In the genomic region with DNA sequence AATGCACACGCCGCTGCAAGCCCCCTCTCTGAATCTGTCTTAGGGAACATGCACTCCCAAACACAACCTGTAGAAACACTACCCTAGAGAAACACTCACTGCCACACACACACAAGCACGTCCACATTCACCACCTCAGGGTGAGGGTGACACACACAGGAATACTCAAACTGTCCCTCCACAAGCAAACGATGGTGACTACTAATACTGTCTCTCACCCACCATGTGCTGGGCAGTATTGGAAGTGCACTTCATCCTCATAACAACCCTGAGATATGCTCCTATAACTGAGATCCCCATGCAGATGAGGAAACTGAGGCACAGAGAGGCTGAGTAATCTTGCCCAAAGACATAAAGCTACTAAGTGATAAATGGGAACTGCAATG, we compare ENCODE assay signal across 18 cellular contexts. TPM values are rescaled to one million over a fixed set of nuclear protein-coding genes. Genes with fewer than 3 reads are reported as not detected.
DNase-seq lines count a peak whose midpoint lies in the region; ATAC-seq, FAIRE-seq and TF ChIP-seq lines count a peak whose summit lies in the region.
"Had no signal": no experiment of that assay in that cellular context is flagged by ENCODE, and none has a peak within 500 bp of the region (broad histone marks: within the 10 kb centered on the region; RNA-seq: fewer than 3 reads in every experiment).

No MANE protein-coding gene starts in this region.

- intact Hi-C loops in HepG2 (cut with micrococcal nuclease; ENCODE audit: unreplicated experiment), result no loop called here
- intact Hi-C loops in right lobe of liver (cut with DNase I), result no loop called here
- intact Hi-C loops in body of pancreas (cut with DNase I), result no loop called here

- TF ChIP-seq CTCF in HepG2 (CRISPR knock-in tag; IDR thresholded peaks at IDR 0.05) (no peak), right lobe of liver (IDR thresholded peaks at IDR 0.05) (no peak), neural progenitor cell (IDR thresholded peaks at IDR 0.05) (no peak), body of pancreas (IDR thresholded peaks at IDR 0.05) (no peak)

- H3K27me3 ChIP-seq in HepG2 (ENCODE audit: control insufficient read depth in 1 of 2, insufficient read depth in 2 of 2, low read length in 2 of 2) (no peaks in the 10 kb centered on the region), right lobe of liver (no peaks in the 10 kb centered on the region), ectodermal cell (ENCODE audit: control insufficient read depth, insufficient read depth, low read length, poor library complexity, severe bottlenecking) (no peaks in the 10 kb centered on the region), neural progenitor cell (no peaks in the 10 kb centered on the region), body of pancreas (no peaks in the 10 kb centered on the region)

- no peak for TF ChIP-seq POLR2A in HepG2 (IDR thresholded peaks at IDR 0.05; ENCODE audit: insufficient read depth in 1 of 2, low read depth in 2 of 2, low read length in 2 of 2)
- no peak for TF ChIP-seq POLR2A in right lobe of liver (IDR thresholded peaks at IDR 0.05)
- no peak for TF ChIP-seq POLR2A in body of pancreas (IDR thresholded peaks at IDR 0.05)

- TF ChIP-seq EP300 in HepG2 (IDR thresholded peaks at IDR 0.05; ENCODE audit: low read depth in 2 of 2, low read length in 2 of 2) (no peak), HepG2 (CRISPR knock-in tag; IDR thresholded peaks at IDR 0.05; ENCODE audit: borderline replicate concordance) (no peak)

- H3K4me2 ChIP-seq in HepG2 (ENCODE audit: low read depth, low read length), result no peak overlapping the region
- no peak overlapping the region for H3K4me2 ChIP-seq in neural progenitor cell

- no peak overlapping the region for H2AFZ ChIP-seq in HepG2 (ENCODE audit: low read length)
- H2AFZ ChIP-seq in neural progenitor cell (replicated peaks), result no peak overlapping the region

- H3K9ac ChIP-seq in HepG2 (ENCODE audit: insufficient read depth, low read depth, low read length) (no peak overlapping the region), neural progenitor cell (no peak overlapping the region)

- WGBS in HepG2 (ENCODE audit: low lambda C conversion rate), result 94% methylated on average over 4 of the region's 4 CpGs
- WGBS in right lobe of liver (ENCODE audit: insufficient coverage, low coverage, low lambda C conversion rate, missing lambda C conversion rate), result 75% methylated on average over 1 of the region's 4 CpGs
- 85 to 90% methylated on average over 4 of the region's 4 CpGs for WGBS in ectodermal cell, 2 experiments
- 86 to 89% methylated on average over 1 to 4 of the region's 4 CpGs for WGBS in body of pancreas, 2 donors

- no peaks in the 10 kb centered on the region for H4K20me1 ChIP-seq in HepG2 (ENCODE audit: insufficient read depth, low read length)
- H4K20me1 ChIP-seq in neural progenitor cell (ENCODE audit: low read depth), result no peaks in the 10 kb centered on the region

- H3K9me3 ChIP-seq in HepG2 (ENCODE audit: low read length), result no peaks in the 10 kb centered on the region
- H3K9me3 ChIP-seq in right lobe of liver, result no peaks in the 10 kb centered on the region
- no peaks in the 10 kb centered on the region for H3K9me3 ChIP-seq in ectodermal cell (ENCODE audit: control insufficient read depth, low read length)
- H3K9me3 ChIP-seq in neural progenitor cell (ENCODE audit: low read depth), result no peaks in the 10 kb centered on the region
- no peaks in the 10 kb centered on the region for H3K9me3 ChIP-seq in body of pancreas
- H3K9me3 ChIP-seq: Caco-2 had no signal

- DNase-seq in HepG2 (ENCODE audit: low spot score), result no peak
- DNase-seq in right lobe of liver, result no peak
- no peak for DNase-seq in neural progenitor cell (ENCODE audit: low spot score)
- DNase-seq in body of pancreas, result no peak
- no peak for DNase-seq in T-helper 2 cell
- no peak for DNase-seq in COR-L47 (lab: John Stamatoyannopoulos, UW)
- DNase-seq: CD8-positive, alpha-beta T cell; DND-41; GDM1 had no signal

- no TSS peak for BruUV-seq in HepG2 (replicated peaks; lab: Mats Ljungman, UMichigan)

- no peak for TF ChIP-seq RAD21 in HepG2 (CRISPR knock-in tag; IDR thresholded peaks at IDR 0.05)

- CTCF ChIA-PET in HepG2 (lab: Yijun Ruan, JAX; ENCODE audit: low intra/inter-chr PET ratio, low total read pairs), result no interaction called here

- H3F3A ChIP-seq in neural progenitor cell (ENCODE audit: low read depth), result peaks cover 39% of the 10 kb centered on the region

- peaks cover 48% of the 10 kb centered on the region for H3K4me1 Mint-ChIP-seq in neural progenitor cell
- H3K4me1 Mint-ChIP-seq: CD14-positive monocyte had no signal

- in situ Hi-C loops in HepG2 (cut with HindIII; ENCODE audit: extremely low pct_ligation_motif_present, low pct_unique_long_range_greater_than_20kb), result no loop called here

- H3K27ac ChIP-seq in HepG2 (ENCODE audit: extremely low read length, insufficient read depth, low read length) (no peak overlapping the region), right lobe of liver (no peak overlapping the region), ectodermal cell (ENCODE audit: insufficient read depth, low read depth, low read length, poor library complexity, severe bottlenecking) (peak overlapping the region; percentile 36), neural progenitor cell (peak overlapping the region; percentile 42), body of pancreas (peak overlapping the region in 2 of 4 donors; percentile 29 to 38)
- H3K27ac ChIP-seq: 22Rv1, HL-60 had no signal

- H3K4me1 ChIP-seq in HepG2 (ENCODE audit: insufficient read depth, low read length) (peaks cover 55% of the 10 kb centered on the region), right lobe of liver (no peaks in the 10 kb centered on the region), ectodermal cell (ENCODE audit: control insufficient read depth, insufficient read depth, low read length) (peaks cover 21% of the 10 kb centered on the region), neural progenitor cell (peaks cover 34% of the 10 kb centered on the region), body of pancreas (no peaks in the 10 kb centered on the region)

- ATAC-seq in HepG2 (peak; percentile 54), right lobe of liver (no peak), body of pancreas (no peak), HG03280 (IDR thresholded peaks at IDR 0.05; ENCODE audit: unreplicated experiment) (no peak)
- ATAC-seq: CD8-positive, alpha-beta T cell had no signal

- H3K4me3 ChIP-seq in HepG2 (replicated peaks in 1 of 3; ENCODE audit: insufficient read depth in 1 of 3, low read depth in 2 of 3, low read length in 3 of 3) (no peak overlapping the region), right lobe of liver (no peak overlapping the region), ectodermal cell (ENCODE audit: insufficient read depth, low read depth, low read length) (no peak overlapping the region), neural progenitor cell (no peak overlapping the region), body of pancreas (no peak overlapping the region)

- H3K36me3 Mint-ChIP-seq in neural progenitor cell, result peaks cover 3% of the 10 kb centered on the region
- H3K36me3 Mint-ChIP-seq: CD14-positive monocyte; CD8-positive, alpha-beta T cell had no signal

- H3K4me3 Mint-ChIP-seq in neural progenitor cell, result no peak overlapping the region
- H3K4me3 Mint-ChIP-seq: CD14-positive monocyte; CD8-positive, alpha-beta T cell had no signal

- no peak for FAIRE-seq in HepG2 (lab: Jason Lieb, UNC)
- FAIRE-seq: GM12892, GM19239, H54 had no signal

- H3K27me3 Mint-ChIP-seq in neural progenitor cell (ENCODE audit: insufficient read depth, low read depth), result peaks cover 7% of the 10 kb centered on the region

- H3K79me2 ChIP-seq in HepG2 (ENCODE audit: insufficient read depth, low read length) (no peaks in the 10 kb centered on the region), neural progenitor cell (ENCODE audit: low read depth) (no peaks in the 10 kb centered on the region)

- H3K36me3 ChIP-seq in HepG2 (replicated peaks in 1 of 2; ENCODE audit: control insufficient read depth in 1 of 2, insufficient read depth in 2 of 2, low read length in 2 of 2) (peaks cover 0 to 2% of the 10 kb centered on the region in 2 experiments; a peak in 1 of 5 replicates), right lobe of liver (no peaks in the 10 kb centered on the region), ectodermal cell (ENCODE audit: control insufficient read depth, insufficient read depth, low read length) (no peaks in the 10 kb centered on the region), neural progenitor cell (no peaks in the 10 kb centered on the region), body of pancreas (replicated peaks in 1 of 2; ENCODE audit: insufficient read depth in 1 of 2, low read depth in 2 of 2) (no peaks in the 10 kb centered on the region)

- H3K27ac Mint-ChIP-seq in neural progenitor cell, result peak overlapping the region; percentile 8
- H3K27ac Mint-ChIP-seq: CD8-positive, alpha-beta T cell had no signal

- no peaks in the 10 kb centered on the region for H3K9me3 Mint-ChIP-seq in neural progenitor cell
- H3K9me3 Mint-ChIP-seq: CD14-positive monocyte; CD8-positive, alpha-beta T cell had no signal

- POLR2A ChIA-PET in HepG2 (lab: Yijun Ruan, JAX), result no interaction called here

RNA-seq across cellular contexts. Expression of a gene that starts 55.0 kb away (rescaled TPM):
- total RNA-seq in HepG2 (2016; rRNA removed; fragmentation: Illumina TruSeq; extraction: Trizol) (11.0 and 11.8 TPM in 2 replicates), right lobe of liver (10 to 100 TPM; 10.5 to 17.4 (median 13.0) TPM), neural progenitor cell (ENCODE audit: low replicate concordance) (17.6 and 18.2 TPM in 2 replicates), body of pancreas (10 to 100 TPM; 16.8 to 24.6 TPM)
- total RNA-seq in HepG2 (2016; cell fraction: cytosol; rRNA removed; fragmentation: Illumina TruSeq; extraction: Trizol; ENCODE audit: low read depth), result 2.4 and 3.0 TPM in 2 replicates
- 10.1 and 11.8 TPM in 2 replicates for total RNA-seq in HepG2 (2016; cell fraction: insoluble cytoplasmic fraction; rRNA removed; fragmentation: Illumina TruSeq; extraction: Trizol)
- 5.1 and 5.8 TPM in 2 replicates for total RNA-seq in HepG2 (2016; cell fraction: membrane; rRNA removed; fragmentation: Illumina TruSeq; extraction: Trizol)
- 13.2 and 14.5 TPM in 2 replicates for total RNA-seq in HepG2 (2016; cell fraction: nucleus; rRNA removed; fragmentation: Illumina TruSeq; extraction: Trizol)
- 18.5 and 19.2 TPM in 2 replicates for polyA plus RNA-seq in HepG2 (2011; rRNA removed)
- 13.2 and 14.1 TPM in 2 replicates for polyA plus RNA-seq in HepG2 (2011; cell fraction: cytosol; rRNA removed)
- polyA plus RNA-seq in HepG2 (2011; cell fraction: nucleus; rRNA removed), result 31.8 and 35.3 TPM in 2 replicates
- 23.4 and 25.1 TPM in 2 replicates for polyA plus RNA-seq in HepG2 (2012)
- 0.52 and 0.55 TPM in 2 replicates for polyA plus RNA-seq in HepG2 (2016; cell fraction: cytosol; fragmentation: Illumina TruSeq; extraction: Trizol; ENCODE audit: low read depth)
- 6.8 and 7.8 TPM in 2 replicates for polyA plus RNA-seq in HepG2 (2016; cell fraction: insoluble cytoplasmic fraction; fragmentation: Illumina TruSeq; extraction: Trizol; ENCODE audit: low read depth)
- polyA plus RNA-seq in HepG2 (2016; cell fraction: membrane; fragmentation: Illumina TruSeq; extraction: Trizol; ENCODE audit: low read depth), result 2.0 and 2.2 TPM in 2 replicates
- 14.8 and 15.7 TPM in 2 replicates for polyA plus RNA-seq in HepG2 (2016; cell fraction: nucleus; fragmentation: Illumina TruSeq; extraction: Trizol; ENCODE audit: insufficient read depth, low read depth)
- 30.7 and 75.7 TPM in 2 replicates for polyA minus RNA-seq in HepG2 (2011; rRNA and poly(A)+ RNA removed; ENCODE audit: low replicate concordance)
- 25.1 and 28.6 TPM in 2 replicates for polyA minus RNA-seq in HepG2 (2011; cell fraction: cytosol; rRNA and poly(A)+ RNA removed)
- 37.2 and 39.9 TPM in 2 replicates for polyA minus RNA-seq in HepG2 (2011; cell fraction: nucleus; rRNA and poly(A)+ RNA removed)
- polyA plus RNA-seq in ectodermal cell (2013, experiment 1 of 4), result 11.6 TPM
- polyA plus RNA-seq in ectodermal cell (2013, experiment 2 of 4), result 18.0 TPM
- 9.7 TPM for polyA plus RNA-seq in ectodermal cell (2013, experiment 3 of 4)
- 11.3 TPM for polyA plus RNA-seq in ectodermal cell (2013, experiment 4 of 4)
- polyA plus RNA-seq: CD14-positive monocyte had no signal

Comparison
In these comparisons a context has a peak if more than half of its experiments do, and no peak if none do; other contexts are left out.
1. H3K27ac ChIP-seq: peak in ectodermal cell (single experiment) and neural progenitor cell (single experiment); none in HepG2 (single experiment) and right lobe of liver (0 of 3).